Comparison of ENCODE assay signal across 12 cellular contexts in the genomic region with DNA sequence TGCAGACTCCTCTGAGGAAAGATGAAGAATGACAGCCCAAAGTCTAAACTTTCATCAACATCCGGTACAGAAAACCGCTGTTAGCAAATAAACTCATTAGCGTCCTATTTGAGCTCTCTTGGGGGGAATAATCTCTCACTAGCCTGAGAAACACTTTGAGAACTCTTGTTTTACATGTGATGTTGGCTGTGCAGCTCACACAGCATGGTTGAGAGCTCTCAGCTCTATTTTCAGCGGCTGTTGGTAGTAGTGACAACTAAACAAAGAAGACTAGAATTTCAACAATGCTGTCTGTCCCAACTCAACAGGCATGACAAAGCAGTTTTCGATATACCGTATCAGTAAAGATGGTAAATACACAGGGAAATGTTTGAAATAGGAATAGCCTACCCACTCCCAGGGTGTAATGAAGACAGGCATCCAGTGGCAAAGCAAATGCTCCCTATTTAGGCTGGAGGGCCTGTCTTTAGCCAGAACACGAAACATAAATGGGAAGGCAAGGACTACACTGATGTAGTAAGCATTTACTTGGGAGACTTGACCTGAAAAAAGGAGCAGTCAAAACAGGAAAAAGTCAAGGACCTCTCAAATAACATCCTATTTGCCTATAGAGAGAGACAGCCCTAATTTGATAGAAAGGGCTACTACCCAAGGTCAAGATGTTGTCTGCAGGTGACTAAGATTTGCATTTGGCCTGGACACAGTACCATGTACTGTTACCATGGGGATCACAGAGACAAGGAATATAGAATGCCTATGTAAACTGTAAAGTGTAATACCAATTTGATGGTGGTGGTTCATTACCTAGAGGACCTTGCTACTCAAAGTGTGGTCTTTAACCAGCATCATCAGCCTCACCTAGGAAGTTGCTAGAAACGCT.
DNase-seq lines count a peak whose midpoint lies in the region; ATAC-seq, FAIRE-seq and TF ChIP-seq lines count a peak whose summit lies in the region.
"Had no signal": no experiment of that assay in that cellular context is flagged by ENCODE, and none has a peak within 500 bp of the region (broad histone marks: within the 10 kb centered on the region; RNA-seq: fewer than 3 reads in every experiment).

No MANE protein-coding gene starts in this region.

- POLR2A ChIA-PET in SK-N-SH (lab: Yijun Ruan, JAX) = no interaction called here
- POLR2A ChIA-PET in activated CD4-positive, alpha-beta memory T cell treated with anti-CD3 and anti-CD28 coated beads for 36 hours (lab: Charles Lee) = no interaction called here

- in situ Hi-C loops in astrocyte of the spinal cord (cut with HindIII; ENCODE audit: low sequenced_read_pairs) = no loop called here

- DNase-seq in SK-N-SH = no peak
- peak; percentile 22 for DNase-seq in astrocyte of the spinal cord (ENCODE audit: low read depth, low spot score)
- no peak for DNase-seq in lower lobe of right lung
- DNase-seq in urothelium cell line (ENCODE audit: low spot score) = no peak
- DNase-seq in activated CD4-positive, alpha-beta memory T cell treated with anti-CD3 and anti-CD28 coated beads for 36 hours = no peak
- no peak for DNase-seq in NCI-H187 (lab: John Stamatoyannopoulos, UW)
- no peak for DNase-seq in pancreas
- DNase-seq: activated CD4-positive, alpha-beta T cell treated with anti-CD3 and anti-CD28 coated beads, Interleukin-2, amount 10 ng/mL, durations not matched to agents 24 days and 14 days; NCI-H1092 treated with DMSO at 0.1 percent for 48 hours; T-cell had no signal

- CTCF ChIA-PET in SK-N-SH (lab: Yijun Ruan, JAX) = no interaction called here
- CTCF ChIA-PET in activated CD4-positive, alpha-beta memory T cell treated with anti-CD3 and anti-CD28 coated beads for 36 hours (lab: Charles Lee) = no interaction called here

- 0 out of 2 replicates have a peak overlapping the region, but pooled peaks have one; percentile 35 for H2AFZ ChIP-seq in SK-N-SH (ENCODE audit: low read depth)

- H3K9me2 ChIP-seq in SK-N-SH = no peaks in the 10 kb centered on the region

- WGBS in SK-N-SH (ENCODE audit: low lambda C conversion rate) = 85% methylated on average over 8 of the region's 8 CpGs
- 65 to 67% methylated on average over 8 of the region's 8 CpGs for WGBS in pancreas, 2 donors

- no peaks in the 10 kb centered on the region for H3K79me2 ChIP-seq in SK-N-SH (ENCODE audit: insufficient read depth)

- H3K27me3 ChIP-seq in SK-N-SH (ENCODE audit: insufficient read depth) = no peaks in the 10 kb centered on the region
- H3K27me3 ChIP-seq in lower lobe of right lung (ENCODE audit: low read depth) = no peaks in the 10 kb centered on the region
- H3K27me3 ChIP-seq in pancreas = no peaks in the 10 kb centered on the region

- ATAC-seq in SK-N-SH treated with all-trans-retinoic acid at 6 μM for 48 hours (no peak), lower lobe of right lung (peak; percentile 78 to 91), pancreas (no peak)
- ATAC-seq: T-cell had no signal

- H4K20me1 ChIP-seq in SK-N-SH (ENCODE audit: insufficient read depth) = no peaks in the 10 kb centered on the region

- no peak overlapping the region for H3K9ac ChIP-seq in SK-N-SH

- H3K4me2 ChIP-seq in SK-N-SH = no peak overlapping the region

- H3K4me3 ChIP-seq in SK-N-SH (ENCODE audit: low read depth in 2 of 2, low read length in 1 of 2) (no peak overlapping the region), astrocyte of the spinal cord (ENCODE audit: low read depth, low read length) (no peak overlapping the region), lower lobe of right lung (no peak overlapping the region), pancreas (no peak overlapping the region)

- TF ChIP-seq RAD21 in SK-N-SH (IDR thresholded peaks at IDR 0.05; ENCODE audit: low read length) = no peak

- no peaks in the 10 kb centered on the region for H3K4me1 Mint-ChIP-seq in activated CD4-positive, alpha-beta memory T cell treated with anti-CD3 and anti-CD28 coated beads for 36 hours (ENCODE audit: low read depth)
- H3K4me1 Mint-ChIP-seq: T-cell had no signal

- no peaks in the 10 kb centered on the region for H3K9me3 ChIP-seq in SK-N-SH
- H3K9me3 ChIP-seq in lower lobe of right lung = no peaks in the 10 kb centered on the region
- H3K9me3 ChIP-seq in pancreas = no peaks in the 10 kb centered on the region

- peak; percentile 48 for FAIRE-seq in urothelium cell line (lab: Jason Lieb, UNC)
- no peak for FAIRE-seq in pancreas (lab: Jason Lieb, UNC)

- TF ChIP-seq CTCF in SK-N-SH (IDR thresholded peaks at IDR 0.05) (no peak), astrocyte of the spinal cord (IDR thresholded peaks at IDR 0.05; ENCODE audit: low read depth, low read length) (no peak), lower lobe of right lung (IDR thresholded peaks at IDR 0.05) (no peak), pancreas (IDR thresholded peaks at IDR 0.05) (no peak)

- no peaks in the 10 kb centered on the region for H3K27me3 Mint-ChIP-seq in activated CD4-positive, alpha-beta memory T cell treated with anti-CD3 and anti-CD28 coated beads for 36 hours
- H3K27me3 Mint-ChIP-seq: activated CD4-positive, alpha-beta T cell treated with anti-CD3 and anti-CD28 coated beads, Interleukin-2, amount 10 ng/mL, durations not matched to agents 24 days and 14 days; T-cell had no signal

- intact Hi-C loops in lower lobe of right lung (cut with DNase I) = no loop called here
- intact Hi-C loops in activated CD4-positive, alpha-beta memory T cell treated with anti-CD3 and anti-CD28 coated beads for 36 hours (cut with micrococcal nuclease) = no loop called here
- intact Hi-C loops in pancreas (cut with DNase I) = no loop called here

- no peak for TF ChIP-seq EP300 in SK-N-SH (IDR thresholded peaks at IDR 0.05; ENCODE audit: borderline replicate concordance in 1 of 2, low read depth in 1 of 2, low read length in 1 of 2)

- no peak overlapping the region for H3K4me3 Mint-ChIP-seq in activated CD4-positive, alpha-beta memory T cell treated with anti-CD3 and anti-CD28 coated beads for 36 hours
- H3K4me3 Mint-ChIP-seq: activated CD4-positive, alpha-beta T cell treated with anti-CD3 and anti-CD28 coated beads, Interleukin-2, amount 10 ng/mL, durations not matched to agents 24 days and 14 days; T-cell had no signal

- H3K4me1 ChIP-seq in SK-N-SH (ENCODE audit: control insufficient read depth in 1 of 2, insufficient read depth in 2 of 2, low read depth in 1 of 2, low read length in 1 of 2) (no peaks in the 10 kb centered on the region), lower lobe of right lung (peaks cover 19% of the 10 kb centered on the region), pancreas (peaks cover 0 to 8% (median 0%) of the 10 kb centered on the region in 3 donors)

- no peaks in the 10 kb centered on the region for H3K36me3 Mint-ChIP-seq in activated CD4-positive, alpha-beta memory T cell treated with anti-CD3 and anti-CD28 coated beads for 36 hours
- H3K36me3 Mint-ChIP-seq: T-cell had no signal

- H3K9me3 Mint-ChIP-seq in activated CD4-positive, alpha-beta memory T cell treated with anti-CD3 and anti-CD28 coated beads for 36 hours = no peaks in the 10 kb centered on the region
- H3K9me3 Mint-ChIP-seq: activated CD4-positive, alpha-beta T cell treated with anti-CD3 and anti-CD28 coated beads, Interleukin-2, amount 10 ng/mL, durations not matched to agents 24 days and 14 days; T-cell had no signal

- H3K36me3 ChIP-seq in SK-N-SH (replicated peaks in 1 of 2; ENCODE audit: control insufficient read depth in 1 of 2, insufficient read depth in 2 of 2, low read length in 1 of 2) (no peaks in the 10 kb centered on the region), lower lobe of right lung (no peaks in the 10 kb centered on the region), pancreas (no peaks in the 10 kb centered on the region)

- H3F3A ChIP-seq in SK-N-SH (replicated peaks; ENCODE audit: insufficient read depth) = no peaks in the 10 kb centered on the region

- H3K27ac ChIP-seq in SK-N-SH (ENCODE audit: low read depth in 2 of 2, low read length in 1 of 2) = no peak overlapping the region
- peak overlapping the region; percentile 11 for H3K27ac ChIP-seq in lower lobe of right lung
- H3K27ac ChIP-seq in pancreas = no peak overlapping the region
- H3K27ac ChIP-seq: epithelial cell of prostate had no signal

- H3K27ac Mint-ChIP-seq in activated CD4-positive, alpha-beta memory T cell treated with anti-CD3 and anti-CD28 coated beads for 36 hours = no peak overlapping the region
- H3K27ac Mint-ChIP-seq: activated CD4-positive, alpha-beta T cell treated with anti-CD3 and anti-CD28 coated beads, Interleukin-2, amount 10 ng/mL, durations not matched to agents 24 days and 14 days; T-cell had no signal

TF ChIP-seq in SK-N-SH treated with all-trans-retinoic acid at 6 μM for 48 hours, 23 proteins besides CTCF, POLR2A, EP300 and RAD21 (continues in another document):
- TF ChIP-seq CSDC2 (CRISPR knock-in tag; IDR thresholded peaks at IDR 0.05) = no peak
- no peak for TF ChIP-seq ESRRG (CRISPR knock-in tag; IDR thresholded peaks at IDR 0.05)
- TF ChIP-seq PPARA (CRISPR knock-in tag; IDR thresholded peaks at IDR 0.05; ENCODE audit: borderline replicate concordance) = no peak
- TF ChIP-seq, protein P1, sequence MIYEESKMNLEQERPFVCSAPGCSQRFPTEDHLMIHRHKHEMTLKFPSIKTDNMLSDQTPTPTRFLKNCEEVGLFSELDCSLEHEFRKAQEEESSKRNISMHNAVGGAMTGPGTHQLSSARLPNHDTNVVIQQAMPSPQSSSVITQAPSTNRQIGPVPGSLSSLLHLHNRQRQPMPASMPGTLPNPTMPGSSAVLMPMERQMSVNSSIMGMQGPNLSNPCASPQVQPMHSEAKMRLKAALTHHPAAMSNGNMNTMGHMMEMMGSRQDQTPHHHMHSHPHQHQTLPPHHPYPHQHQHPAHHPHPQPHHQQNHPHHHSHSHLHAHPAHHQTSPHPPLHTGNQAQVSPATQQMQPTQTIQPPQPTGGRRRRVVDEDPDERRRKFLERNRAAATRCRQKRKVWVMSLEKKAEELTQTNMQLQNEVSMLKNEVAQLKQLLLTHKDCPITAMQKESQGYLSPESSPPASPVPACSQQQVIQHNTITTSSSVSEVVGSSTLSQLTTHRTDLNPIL (CRISPR knock-in tag; IDR thresholded peaks at IDR 0.05; ENCODE audit: low read depth) = no peak
- TF ChIP-seq ZFP3 (CRISPR knock-in tag; IDR thresholded peaks at IDR 0.05) = no peak
- TF ChIP-seq ZNF70 (CRISPR knock-in tag; IDR thresholded peaks at IDR 0.05) = no peak
- no peak for TF ChIP-seq BACH2 (CRISPR knock-in tag; IDR thresholded peaks at IDR 0.05; ENCODE audit: borderline replicate concordance)
- TF ChIP-seq, protein P2, sequence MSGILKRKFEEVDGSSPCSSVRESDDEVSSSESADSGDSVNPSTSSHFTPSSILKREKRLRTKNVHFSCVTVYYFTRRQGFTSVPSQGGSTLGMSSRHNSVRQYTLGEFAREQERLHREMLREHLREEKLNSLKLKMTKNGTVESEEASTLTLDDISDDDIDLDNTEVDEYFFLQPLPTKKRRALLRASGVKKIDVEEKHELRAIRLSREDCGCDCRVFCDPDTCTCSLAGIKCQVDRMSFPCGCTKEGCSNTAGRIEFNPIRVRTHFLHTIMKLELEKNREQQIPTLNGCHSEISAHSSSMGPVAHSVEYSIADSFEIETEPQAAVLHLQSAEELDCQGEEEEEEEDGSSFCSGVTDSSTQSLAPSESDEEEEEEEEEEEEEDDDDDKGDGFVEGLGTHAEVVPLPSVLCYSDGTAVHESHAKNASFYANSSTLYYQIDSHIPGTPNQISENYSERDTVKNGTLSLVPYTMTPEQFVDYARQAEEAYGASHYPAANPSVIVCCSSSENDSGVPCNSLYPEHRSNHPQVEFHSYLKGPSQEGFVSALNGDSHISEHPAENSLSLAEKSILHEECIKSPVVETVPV (CRISPR knock-in tag; IDR thresholded peaks at IDR 0.05) = no peak

Comparison
In these comparisons a context has a peak if more than half of its experiments do, and no peak if none do; other contexts are left out.
1. ATAC-seq: peak in lower lobe of right lung (2 of 2); none in SK-N-SH treated with all-trans-retinoic acid at 6 μM for 48 hours (single experiment) and pancreas (0 of 4).